In the genomic region with DNA sequence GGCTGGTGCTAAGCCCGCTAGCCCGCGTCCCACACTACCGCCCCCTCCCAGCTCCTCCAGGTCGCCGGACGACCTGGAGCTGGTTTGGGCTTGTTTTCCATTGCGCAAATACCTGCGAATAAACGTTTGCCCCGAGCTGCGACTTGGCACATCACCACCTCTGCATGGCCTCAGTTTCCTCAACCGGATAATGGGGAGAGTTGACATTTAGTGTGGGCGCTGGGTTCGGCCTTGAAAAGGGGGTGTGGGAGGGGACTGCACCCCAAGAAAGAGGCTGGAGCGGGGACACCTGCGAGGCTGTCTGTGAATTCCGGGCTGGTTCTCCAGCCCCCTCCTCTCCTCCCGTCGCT, we compare ENCODE assay signal across 8 cellular contexts. TPM values are rescaled to one million over a fixed set of nuclear protein-coding genes. Genes with fewer than 3 reads are reported as not detected.
DNase-seq lines count a peak whose midpoint lies in the region; ATAC-seq and TF ChIP-seq lines count a peak whose summit lies in the region.

No MANE protein-coding gene starts in this region.

- H3K9me3 Mint-ChIP-seq in endodermal cell: no peaks in the 10 kb centered on the region

- in situ Hi-C loops in Panc1 (cut with HindIII; ENCODE audit: low pct_unique_long_range_greater_than_20kb, low sequenced_read_pairs): no loop called here

- H3K9me3 ChIP-seq in Panc1 (ENCODE audit: control insufficient read depth, insufficient read depth, low read depth, low read length) (no peaks in the 10 kb centered on the region), endodermal cell (ENCODE audit: control insufficient read depth, low read length) (no peaks in the 10 kb centered on the region), neutrophil (no peaks in the 10 kb centered on the region)

- H3K4me1 ChIP-seq in Panc1 (ENCODE audit: control insufficient read depth, insufficient read depth, low read length): peaks cover 23% of the 10 kb centered on the region
- peaks cover 4% of the 10 kb centered on the region for H3K4me1 ChIP-seq in endodermal cell (ENCODE audit: control insufficient read depth, insufficient read depth, low read length)
- peaks cover 19 to 20% of the 10 kb centered on the region in 2 experiments for H3K4me1 ChIP-seq in neutrophil (ENCODE audit: control insufficient read depth in 1 of 2, insufficient read depth in 1 of 2, low read depth in 1 of 2, low read length in 1 of 2)

- POLR2A ChIA-PET in Panc1 (lab: Charles Lee): interaction anchor here (2.7 kb wide), 1 partner anchor 11 kb away, joined by 22 read pairs; the partner anchor contains the start of gene JUND

- H3K4me1 Mint-ChIP-seq in endodermal cell: peaks cover 11% of the 10 kb centered on the region

- no peak for TF ChIP-seq CTCF in Panc1 (IDR thresholded peaks at IDR 0.05)
- no peak for TF ChIP-seq CTCF in endodermal cell (conservative IDR thresholded peaks at IDR 0.05)
- no peak for TF ChIP-seq CTCF in neutrophil (IDR thresholded peaks at IDR 0.05)

- H3K27me3 Mint-ChIP-seq in endodermal cell (ENCODE audit: insufficient read depth): no peaks in the 10 kb centered on the region

- ATAC-seq in Panc1: peak; percentile 25; the same call in 1 of the 2 replicates
- no peak for ATAC-seq in HG03521 (IDR thresholded peaks at IDR 0.05; ENCODE audit: unreplicated experiment)

- 0% methylated on average over 9 to 19 of the region's 20 CpGs for WGBS in endodermal cell (ENCODE audit: insufficient coverage in 1 of 2, insufficient read length in 1 of 2), 2 experiments

- peak overlapping the region; percentile 93 for H3K9ac ChIP-seq in endodermal cell (ENCODE audit: extremely low read depth, low read length, poor library complexity, severe bottlenecking)

- peak overlapping the region; percentile 99 for H3K27ac Mint-ChIP-seq in endodermal cell

- CTCF ChIA-PET in Panc1 (lab: Charles Lee): no interaction called here

- H3K27me3 ChIP-seq in Panc1 (ENCODE audit: control insufficient read depth, insufficient read depth, low read length) (no peaks in the 10 kb centered on the region), endodermal cell (ENCODE audit: control insufficient read depth, insufficient read depth, low read length, poor library complexity, severe bottlenecking) (no peaks in the 10 kb centered on the region), neutrophil (peaks cover 11% of the 10 kb centered on the region)

- H3K36me3 Mint-ChIP-seq in endodermal cell (ENCODE audit: low read depth): no peaks in the 10 kb centered on the region

- H3K36me3 ChIP-seq in Panc1 (ENCODE audit: control insufficient read depth, insufficient read depth, low read length) (no peaks in the 10 kb centered on the region), endodermal cell (ENCODE audit: control insufficient read depth, insufficient read depth, low read length) (no peaks in the 10 kb centered on the region), neutrophil (no peaks in the 10 kb centered on the region)

- intact Hi-C loops in Panc1 (cut with micrococcal nuclease; ENCODE audit: unreplicated experiment): no loop called here

- no TSS peak for BruUV-seq in Panc1 (replicated peaks; lab: Mats Ljungman, UMichigan)

- peak overlapping the region; percentile 90 for H3K27ac ChIP-seq in Panc1 (ENCODE audit: low read length)
- peak overlapping the region; percentile 89 for H3K27ac ChIP-seq in endodermal cell (ENCODE audit: low read depth, low read length)
- peak overlapping the region; percentile 93 for H3K27ac ChIP-seq in neutrophil

- peak overlapping the region; percentile 43 to 68 for H3K4me3 ChIP-seq in Panc1 (ENCODE audit: low read depth in 2 of 2, low read length in 2 of 2)
- H3K4me3 ChIP-seq in endodermal cell (ENCODE audit: low read length): peak overlapping the region; percentile 90
- peak overlapping the region; percentile 81 to 92 for H3K4me3 ChIP-seq in neutrophil (ENCODE audit: low read depth in 1 of 2, low read length in 1 of 2)

- peak overlapping the region; percentile 77 for H3K4me3 Mint-ChIP-seq in endodermal cell

- DNase-seq in NCI-H748 (lab: John Stamatoyannopoulos, UW; ENCODE audit: unreplicated experiment): peak; percentile 45
- DNase-seq in NCI-H748 treated with DMSO at 0.1 percent for 48 hours (lab: John Stamatoyannopoulos, UW): no peak
- no peak for DNase-seq in Panc1 (ENCODE audit: low read depth, low spot score)
- peak; percentile 88 for DNase-seq in endodermal cell
- no peak for DNase-seq in GM19240 (ENCODE audit: insufficient read length, low spot score)
- DNase-seq in HuH-7 (ENCODE audit: low spot score): no peak

RNA-seq across cellular contexts. Expression of gene JUND, which starts 11.0 kb away (rescaled TPM):
- total RNA-seq in Panc1 (2021; ENCODE audit: unreplicated experiment) (130 TPM), endodermal cell (100 to 1,000 TPM; 112 to 148 TPM)
- 179 TPM for polyA plus RNA-seq in Panc1 (2012; ENCODE audit: insufficient read length)
- polyA plus RNA-seq in endodermal cell (2013, experiment 1 of 2): 255 TPM
- polyA plus RNA-seq in endodermal cell (2013, experiment 2 of 2): 262 TPM

RNA-seq across cellular contexts. Expression of gene IQCN, which starts 18.2 kb away (rescaled TPM):
- total RNA-seq in Panc1 (2021; ENCODE audit: unreplicated experiment): 2.5 TPM
- polyA plus RNA-seq in Panc1 (2012; ENCODE audit: insufficient read length): 2.2 TPM
- 1 to 10 TPM; 2.4 to 3.3 TPM for total RNA-seq in endodermal cell
- 3.2 TPM for polyA plus RNA-seq in endodermal cell (2013, experiment 1 of 2)
- polyA plus RNA-seq in endodermal cell (2013, experiment 2 of 2): 2.7 TPM

RNA-seq across cellular contexts. Expression of gene LSM4, which starts 30.4 kb away (rescaled TPM):
- total RNA-seq in Panc1 (2021; ENCODE audit: unreplicated experiment): 209 TPM
- 226 TPM for polyA plus RNA-seq in Panc1 (2012; ENCODE audit: insufficient read length)
- 100 to 1,000 TPM; 252 to 276 TPM for total RNA-seq in endodermal cell
- polyA plus RNA-seq in endodermal cell (2013, experiment 1 of 2): 273 TPM
- polyA plus RNA-seq in endodermal cell (2013, experiment 2 of 2): 240 TPM

RNA-seq across cellular contexts. Expression of gene PGPEP1, which starts 48.0 kb away (rescaled TPM):
- 36.3 TPM for total RNA-seq in Panc1 (2021; ENCODE audit: unreplicated experiment)
- 24.0 TPM for polyA plus RNA-seq in Panc1 (2012; ENCODE audit: insufficient read length)
- total RNA-seq in endodermal cell: 1 to 10 TPM; 7.7 to 9.0 TPM
- 56.3 TPM for polyA plus RNA-seq in endodermal cell (2013, experiment 1 of 2)
- polyA plus RNA-seq in endodermal cell (2013, experiment 2 of 2): 66.8 TPM

Comparison
In these comparisons a context has a peak if more than half of its experiments do, and no peak if none do; other contexts are left out.
1. DNase-seq: peak in NCI-H748 (single experiment) and endodermal cell (single experiment); none in NCI-H748 treated with DMSO at 0.1 percent for 48 hours (single experiment), Panc1 (single experiment), GM19240 (single experiment) and HuH-7 (single experiment).
2. Peak in every context shown above with its lines, with median percentiles within 50 percentile points of each other: H3K27ac ChIP-seq and H3K4me3 ChIP-seq.